In genomic region chr2:98148968-98149697, GRCh38 we compare ENCODE assay signal across 8 cellular contexts.
DNase-seq lines count a peak whose midpoint lies in the region; ATAC-seq and TF ChIP-seq lines count a peak whose summit lies in the region.

No MANE protein-coding gene starts in this region.

- no peaks in the 10 kb centered on the region for H3K36me3 ChIP-seq in BLaER1 treated with 17β-estradiol and CSF1 and Interleukin-3, amounts not matched to agents 10 nM and 100 nM
- H3K36me3 ChIP-seq in MM.1S (replicated peaks; ENCODE audit: insufficient read depth, low read length) = no peaks in the 10 kb centered on the region
- H3K36me3 ChIP-seq in left lung = no peaks in the 10 kb centered on the region

- H3K79me2 ChIP-seq in MM.1S (ENCODE audit: low read length) = no peaks in the 10 kb centered on the region

- in situ Hi-C loops in T47D (cut with HindIII; ENCODE audit: low pct_unique_long_range_greater_than_20kb, low sequenced_read_pairs) = no loop called here

- H3K27me3 ChIP-seq in BLaER1 treated with 17β-estradiol and CSF1 and Interleukin-3, amounts not matched to agents 10 nM and 100 nM = no peaks in the 10 kb centered on the region
- no peaks in the 10 kb centered on the region for H3K27me3 ChIP-seq in MM.1S (replicated peaks; ENCODE audit: insufficient read depth, low read length)
- H3K27me3 ChIP-seq in left lung = no peaks in the 10 kb centered on the region

- no peaks in the 10 kb centered on the region for H4K20me1 ChIP-seq in BLaER1 treated with 17β-estradiol and CSF1 and Interleukin-3, amounts not matched to agents 10 nM and 100 nM
- H4K20me1 ChIP-seq in MM.1S (ENCODE audit: insufficient read depth, low read length) = no peaks in the 10 kb centered on the region

- H3K4me1 ChIP-seq in BLaER1 treated with 17β-estradiol and CSF1 and Interleukin-3, amounts not matched to agents 10 nM and 100 nM = peaks cover 0 to 13% (median 4%) of the 10 kb centered on the region in 10 experiments; a peak in 8 of 20 replicates
- no peaks in the 10 kb centered on the region for H3K4me1 ChIP-seq in MM.1S (ENCODE audit: low read length)
- H3K4me1 ChIP-seq in left lung = no peaks in the 10 kb centered on the region

- no peak for TF ChIP-seq CTCF in MM.1S (IDR thresholded peaks at IDR 0.05; ENCODE audit: low read length)
- TF ChIP-seq CTCF in left lung (IDR thresholded peaks at IDR 0.05) = no peak

- H3K4me2 ChIP-seq in BLaER1 treated with 17β-estradiol and CSF1 and Interleukin-3, amounts not matched to agents 10 nM and 100 nM = peak overlapping the region in 6 of 11 experiments; percentile 4 to 30 (median 8); a peak in 4 of 22 replicates
- H3K4me2 ChIP-seq in MM.1S (ENCODE audit: low read depth, low read length) = no peak overlapping the region

- peak; percentile 69 for ATAC-seq in left lung
- ATAC-seq in GM19463 (IDR thresholded peaks at IDR 0.05; ENCODE audit: unreplicated experiment) = no peak
- ATAC-seq in GM21526 (IDR thresholded peaks at IDR 0.05; ENCODE audit: low FRiP score, unreplicated experiment) = no peak
- no peak for ATAC-seq in HG02852 (IDR thresholded peaks at IDR 0.05; ENCODE audit: unreplicated experiment)
- ATAC-seq in GM18511 (IDR thresholded peaks at IDR 0.05; ENCODE audit: unreplicated experiment) = no peak

- peak; percentile 14 for DNase-seq in MM.1S
- DNase-seq in T47D (ENCODE audit: low read depth in 1 of 2, low spot score in 1 of 2) = peak; percentile 11 to 88
- no peak for DNase-seq in left lung

- intact Hi-C loops in left lung (cut with DNase I) = no loop called here

- H3K4me3 ChIP-seq in BLaER1 treated with 17β-estradiol and CSF1 and Interleukin-3, amounts not matched to agents 10 nM and 100 nM = no peak overlapping the region
- no peak overlapping the region for H3K4me3 ChIP-seq in MM.1S (ENCODE audit: low read length)
- no peak overlapping the region for H3K4me3 ChIP-seq in left lung

- no peaks in the 10 kb centered on the region for H3K9me2 ChIP-seq in MM.1S (replicated peaks; ENCODE audit: insufficient read depth, low read length)

- no peaks in the 10 kb centered on the region for H3F3A ChIP-seq in MM.1S (ENCODE audit: insufficient read depth, low read length)

- H2AFZ ChIP-seq in MM.1S (ENCODE audit: low read length) = 0 out of 2 replicates have a peak overlapping the region, but pooled peaks have one; percentile 21

- peak overlapping the region in 1 of 11 experiments; percentile 14; a peak in 2 of 22 replicates for H3K27ac ChIP-seq in BLaER1 treated with 17β-estradiol and CSF1 and Interleukin-3, amounts not matched to agents 10 nM and 100 nM
- H3K27ac ChIP-seq in MM.1S (ENCODE audit: low read length) = no peak overlapping the region
- H3K27ac ChIP-seq in left lung = no peak overlapping the region

- H3K9ac ChIP-seq in BLaER1 treated with 17β-estradiol and CSF1 and Interleukin-3, amounts not matched to agents 10 nM and 100 nM = no peak overlapping the region
- no peak overlapping the region for H3K9ac ChIP-seq in MM.1S (ENCODE audit: low read length)

- H3K9me3 ChIP-seq in BLaER1 treated with 17β-estradiol and CSF1 and Interleukin-3, amounts not matched to agents 10 nM and 100 nM (replicated peaks in 1 of 11) = peaks cover 0 to 13% (median 0%) of the 10 kb centered on the region in 11 experiments; a peak in 4 of 22 replicates
- no peaks in the 10 kb centered on the region for H3K9me3 ChIP-seq in MM.1S (replicated peaks; ENCODE audit: insufficient read depth, low read length)
- no peaks in the 10 kb centered on the region for H3K9me3 ChIP-seq in left lung

Comparison
In these comparisons a context has a peak if more than half of its experiments do, and no peak if none do; other contexts are left out.
1. DNase-seq: peak in MM.1S (single experiment) and T47D (2 of 2); none in left lung (0 of 2).